11 cellular contexts compared by ENCODE assay signal in the genomic region with DNA sequence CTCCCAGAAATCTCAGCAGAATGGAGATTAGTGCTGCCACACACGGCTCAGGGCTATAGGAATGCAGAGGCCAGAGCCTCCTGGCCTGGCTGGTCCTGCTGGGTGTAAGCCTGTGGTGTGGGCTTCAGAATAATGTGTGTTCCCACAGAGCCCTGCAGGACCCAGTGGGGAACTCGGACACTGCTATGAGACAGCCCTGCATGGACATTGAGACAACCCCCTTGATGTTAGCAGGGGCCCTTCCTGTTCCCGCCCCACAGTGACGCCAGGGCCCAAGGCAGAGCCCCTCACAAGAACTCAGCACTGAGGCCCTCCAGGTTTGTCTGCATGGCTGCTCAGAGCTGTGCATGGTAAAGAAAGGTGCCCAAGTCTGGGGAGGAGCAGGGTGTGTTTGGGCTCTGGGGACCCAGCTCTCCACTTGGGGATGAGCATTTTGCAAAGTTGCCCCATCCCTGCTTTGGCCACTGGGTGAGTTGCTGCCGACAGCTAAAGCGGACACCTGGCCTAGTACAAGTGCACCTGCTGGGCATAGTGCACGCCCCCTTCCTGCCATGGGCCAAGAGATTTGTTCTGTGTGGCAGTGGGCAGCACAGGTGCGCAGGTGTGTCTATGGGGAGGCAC. TPM values are rescaled to one million over a fixed set of nuclear protein-coding genes. Genes with fewer than 3 reads are reported as not detected.
DNase-seq lines count a peak whose midpoint lies in the region; ATAC-seq, FAIRE-seq and TF ChIP-seq lines count a peak whose summit lies in the region.
"Had no signal": no experiment of that assay in that cellular context is flagged by ENCODE, and none has a peak within 500 bp of the region (broad histone marks: within the 10 kb centered on the region; RNA-seq: fewer than 3 reads in every experiment).

No MANE protein-coding gene starts in this region.

- no peak overlapping the region for H2BK12ac ChIP-seq in H1 (ENCODE audit: low read depth, low read length)

- H3K27me3 ChIP-seq in H1 (replicated peaks in 1 of 4; ENCODE audit: control insufficient read depth in 3 of 4, extremely low read depth in 1 of 4, insufficient read depth in 3 of 4, low read length in 3 of 4) (no peaks in the 10 kb centered on the region), rectal smooth muscle tissue (ENCODE audit: control insufficient read depth, insufficient read depth, low read length) (no peaks in the 10 kb centered on the region), thyroid gland (no peaks in the 10 kb centered on the region)

- no peak for TF ChIP-seq RAD21 in H1 (IDR thresholded peaks at IDR 0.05 in 1 of 2, conservative IDR thresholded peaks at IDR 0.05 in 1 of 2; ENCODE audit: low read depth in 2 of 2, low read length in 2 of 2)

- H2BK15ac ChIP-seq in H1 (ENCODE audit: low read length): 0 out of 2 replicates have a peak overlapping the region, but pooled peaks have one; percentile 29

- H4K8ac ChIP-seq in H1 (ENCODE audit: extremely low read depth, insufficient read depth, low read length): no peak overlapping the region

- H4K20me1 ChIP-seq in H1 (replicated peaks in 1 of 2; ENCODE audit: control insufficient read depth in 1 of 2, insufficient read depth in 2 of 2, low read length in 2 of 2): peaks cover 0 to 6% of the 10 kb centered on the region in 2 experiments

- 0 out of 2 replicates have a peak overlapping the region, but pooled peaks have one; percentile 39 for H2AK5ac ChIP-seq in H1 (ENCODE audit: low read depth, low read length)

- H3K9ac ChIP-seq in H1 (replicated peaks in 1 of 4; ENCODE audit: extremely low read depth in 1 of 4, low read depth in 3 of 4, low read length in 3 of 4) (no peak overlapping the region), rectal smooth muscle tissue (ENCODE audit: low read length) (no peak overlapping the region)

- intact Hi-C loops in thyroid gland (cut with DNase I): loop anchor here (5.0 kb wide), 1 partner anchor 153 kb away; a partner anchor contains a TSS

- H3K56ac ChIP-seq in H1 (replicated peaks; ENCODE audit: insufficient read length, low read depth, low read length): no peak overlapping the region

- no peaks in the 10 kb centered on the region for H3K9me3 ChIP-seq in H1 (ENCODE audit: insufficient read depth in 2 of 2, low read depth in 1 of 2, low read length in 1 of 2)
- no peaks in the 10 kb centered on the region for H3K9me3 ChIP-seq in thyroid gland

- CTCF ChIA-PET in H1 (lab: Charles Lee; ENCODE audit: partially characterized antibody): interaction anchor here (2.2 kb wide), 1 partner anchor 43 kb away, joined by 6 read pairs; no protein-coding TSS in a partner anchor

- POLR2A ChIA-PET in H1 (lab: Charles Lee; ENCODE audit: partially characterized antibody): no interaction called here

- no peak for ATAC-seq in GM19463 (IDR thresholded peaks at IDR 0.05; ENCODE audit: unreplicated experiment)
- ATAC-seq: left colon, PC-3 had no signal

- 84% methylated on average over 6 of the region's 8 CpGs; no CpG with 5 or more reads in 1 of the 2 experiments for WGBS in H1 (ENCODE audit: extremely low coverage in 1 of 2, insufficient coverage in 1 of 2, insufficient read length in 1 of 2, insufficient replicate concordance in 2 of 2, low coverage in 1 of 2, low lambda C conversion rate in 2 of 2, missing lambda C conversion rate in 1 of 2), 2 experiments
- WGBS in thyroid gland, 2 donors: 85% methylated on average over 4 to 5 of the region's 8 CpGs

- no peak overlapping the region for H3K18ac ChIP-seq in H1 (ENCODE audit: extremely low read depth, low read length)

- TF ChIP-seq CTCF in H1 (IDR thresholded peaks at IDR 0.05; ENCODE audit: control extremely low read depth in 1 of 3, insufficient read depth in 1 of 3, low read depth in 1 of 3, low read length in 3 of 3): no peak
- no peak for TF ChIP-seq CTCF in thyroid gland (IDR thresholded peaks at IDR 0.05)

- no peak for FAIRE-seq in H1 (lab: Jason Lieb, UNC)

- H2BK20ac ChIP-seq in H1 (ENCODE audit: low read length): 0 out of 2 replicates have a peak overlapping the region, but pooled peaks have one; percentile 32

- H3K23me2 ChIP-seq in H1 (ENCODE audit: low read depth, low read length): peaks cover 10% of the 10 kb centered on the region; the same call in 1 of the 2 replicates

- H3K4me1 ChIP-seq in H1 (replicated peaks in 1 of 4; ENCODE audit: control insufficient read depth in 3 of 4, insufficient read depth in 4 of 4, low read length in 3 of 4) (peaks cover 0 to 12% (median 7%) of the 10 kb centered on the region in 4 experiments; a peak in 5 of 7 replicates), rectal smooth muscle tissue (ENCODE audit: control insufficient read depth, insufficient read depth, low read length) (peaks cover 24% of the 10 kb centered on the region), thyroid gland (peaks cover 46 to 50% of the 10 kb centered on the region in 2 donors)

- DNase-seq in NCI-H82 (lab: John Stamatoyannopoulos, UW) (peak; percentile 36), NCI-H82 treated with DMSO at 0.1 percent for 48 hours (lab: John Stamatoyannopoulos, UW; ENCODE audit: unreplicated experiment) (no peak), NCI-H2196 treated with DMSO at 0.1 percent for 48 hours (lab: John Stamatoyannopoulos, UW; ENCODE audit: unreplicated experiment) (peak; percentile 55), H1 (ENCODE audit: low read depth in 1 of 2, low spot score in 2 of 2) (no peak), Ammon's horn (ENCODE audit: low spot score) (no peak), thyroid gland (no peak)
- DNase-seq: KBM-7, PC-3 had no signal

- H3K79me2 ChIP-seq in H1 (ENCODE audit: control insufficient read depth in 1 of 2, insufficient read depth in 2 of 2, low read length in 2 of 2): no peaks in the 10 kb centered on the region

- no peaks in the 10 kb centered on the region for H3K36me3 ChIP-seq in H1 (ENCODE audit: control insufficient read depth in 2 of 4, insufficient read depth in 4 of 4, low read length in 3 of 4)
- H3K36me3 ChIP-seq in rectal smooth muscle tissue (ENCODE audit: control insufficient read depth, insufficient read depth, low read length): no peaks in the 10 kb centered on the region
- H3K36me3 ChIP-seq in thyroid gland: no peaks in the 10 kb centered on the region

- H2BK120ac ChIP-seq in H1 (replicated peaks; ENCODE audit: low read depth, low read length): no peak overlapping the region

- H2AFZ ChIP-seq in H1 (ENCODE audit: low read length): no peak overlapping the region

- TF ChIP-seq EP300 in H1 (IDR thresholded peaks at IDR 0.05; ENCODE audit: borderline replicate concordance in 1 of 2, low read depth in 2 of 2, low read length in 2 of 2): no peak

- H3K4me2 ChIP-seq in H1 (ENCODE audit: insufficient read depth in 1 of 2, low read depth in 2 of 2, low read length in 2 of 2): no peak overlapping the region

- no peak overlapping the region for H4K91ac ChIP-seq in H1 (replicated peaks; ENCODE audit: insufficient read length, low read length)

- H3K14ac ChIP-seq in H1 (ENCODE audit: insufficient read length): no peak overlapping the region

- no peak overlapping the region for H3K23ac ChIP-seq in H1 (ENCODE audit: insufficient read length)

- no peak overlapping the region for H2BK5ac ChIP-seq in H1 (ENCODE audit: low read depth, low read length)

- H3K79me1 ChIP-seq in H1 (ENCODE audit: low read depth, low read length): no peaks in the 10 kb centered on the region

- TF ChIP-seq POLR2A in H1 (IDR thresholded peaks at IDR 0.05; ENCODE audit: control extremely low read depth in 1 of 2, low read depth in 2 of 2, low read length in 2 of 2) (no peak), thyroid gland (IDR thresholded peaks at IDR 0.05) (no peak)

- no peak overlapping the region for H3K27ac ChIP-seq in H1 (ENCODE audit: low read depth, low read length)
- H3K27ac ChIP-seq in rectal smooth muscle tissue (ENCODE audit: low read depth, low read length): peak overlapping the region; percentile 96
- H3K27ac ChIP-seq in thyroid gland: no peak overlapping the region

- no peak overlapping the region for H3K4me3 ChIP-seq in H1 (ENCODE audit: extremely low read depth in 1 of 4, insufficient read depth in 2 of 4, low read depth in 3 of 4, low read length in 4 of 4)
- no peak overlapping the region for H3K4me3 ChIP-seq in rectal smooth muscle tissue (ENCODE audit: low read length)
- no peak overlapping the region for H3K4me3 ChIP-seq in thyroid gland (replicated peaks in 1 of 3)

- no peak overlapping the region for H3K4ac ChIP-seq in H1 (replicated peaks; ENCODE audit: insufficient read length, low read depth, low read length)

- no peak overlapping the region for H4K5ac ChIP-seq in H1 (ENCODE audit: insufficient read length, low read depth, low read length)

RNA-seq across cellular contexts. Expression of a gene that starts 1.9 kb away (rescaled TPM):
- total RNA-seq in H1 (2021; fragmentation: NEBNext Ultra II Directional; extraction: Animal tissue kit (Norgen Biotek cat#: 25700)): 20.8 and 24.6 TPM in 2 replicates
- 18.0 and 24.1 TPM in 2 replicates for polyA plus RNA-seq in H1 (2011; rRNA removed)
- 17.9 TPM for polyA plus RNA-seq in H1 (2011; cell fraction: cytosol; rRNA removed)
- polyA plus RNA-seq in H1 (2011; cell fraction: nucleus; rRNA removed): 40.1 TPM
- polyA plus RNA-seq in H1 (2012, experiment 1 of 2): 14.9 to 16.5 TPM (median 15.7 TPM) in 4 replicates
- polyA plus RNA-seq in H1 (2012, experiment 2 of 2): 16.5 TPM
- 13.4 TPM for polyA plus RNA-seq in H1 (2013, experiment 1 of 2)
- 14.2 TPM for polyA plus RNA-seq in H1 (2013, experiment 2 of 2)
- polyA minus RNA-seq in H1 (2011; rRNA and poly(A)+ RNA removed): 12.7 and 13.1 TPM in 2 replicates
- polyA minus RNA-seq in H1 (2011; cell fraction: cytosol; rRNA and poly(A)+ RNA removed): 13.5 TPM
- polyA minus RNA-seq in H1 (2011; cell fraction: nucleus; rRNA and poly(A)+ RNA removed): 15.7 TPM
- 100 to 1,000 TPM in 1 of 4 donors, 10 to 100 TPM in 3; 48.1 to 102 (median 61.9) TPM for total RNA-seq in thyroid gland

RNA-seq across cellular contexts. Expression of a gene that starts 21.9 kb away (rescaled TPM):
- 14.6 and 14.8 TPM in 2 replicates for total RNA-seq in H1 (2021; fragmentation: NEBNext Ultra II Directional; extraction: Animal tissue kit (Norgen Biotek cat#: 25700))
- 3.2 and 5.1 TPM in 2 replicates for polyA plus RNA-seq in H1 (2011; rRNA removed)
- polyA plus RNA-seq in H1 (2011; cell fraction: cytosol; rRNA removed): 6.5 TPM
- polyA plus RNA-seq in H1 (2011; cell fraction: nucleus; rRNA removed): 3.7 TPM
- 4.4 to 10.4 TPM (median 5.5 TPM) in 4 replicates for polyA plus RNA-seq in H1 (2012, experiment 1 of 2)
- polyA plus RNA-seq in H1 (2012, experiment 2 of 2): 1.2 TPM
- 10.3 TPM for polyA plus RNA-seq in H1 (2013, experiment 1 of 2)
- 10.4 TPM for polyA plus RNA-seq in H1 (2013, experiment 2 of 2)
- polyA minus RNA-seq in H1 (2011; rRNA and poly(A)+ RNA removed): 1.6 and 2.3 TPM in 2 replicates
- polyA minus RNA-seq in H1 (2011; cell fraction: cytosol; rRNA and poly(A)+ RNA removed): 4.0 TPM
- 5.1 TPM for polyA minus RNA-seq in H1 (2011; cell fraction: nucleus; rRNA and poly(A)+ RNA removed)
- 10 to 100 TPM; 13.0 to 30.0 (median 17.0) TPM for total RNA-seq in thyroid gland

RNA-seq across cellular contexts. Expression of a gene that starts 21.9 kb away (rescaled TPM):
- 1.5 and 4.2 TPM in 2 replicates for total RNA-seq in H1 (2021; fragmentation: NEBNext Ultra II Directional; extraction: Animal tissue kit (Norgen Biotek cat#: 25700))
- polyA plus RNA-seq in H1 (2011; rRNA removed): 0.82 and 0.98 TPM in 2 replicates
- 1.3 TPM for polyA plus RNA-seq in H1 (2011; cell fraction: cytosol; rRNA removed)
- polyA plus RNA-seq in H1 (2011; cell fraction: nucleus; rRNA removed): 1.5 TPM
- polyA plus RNA-seq in H1 (2012, experiment 1 of 2): 0.94 to 1.2 TPM (median 1.1 TPM) in 4 replicates
- 0.05 TPM for polyA plus RNA-seq in H1 (2012, experiment 2 of 2)
- 1.8 TPM for polyA plus RNA-seq in H1 (2013, experiment 1 of 2)
- polyA plus RNA-seq in H1 (2013, experiment 2 of 2): 2.3 TPM
- polyA minus RNA-seq in H1 (2011; rRNA and poly(A)+ RNA removed): 1.3 and 2.1 TPM in 2 replicates
- not detected for polyA minus RNA-seq in H1 (2011; cell fraction: cytosol; rRNA and poly(A)+ RNA removed)
- 4.2 TPM for polyA minus RNA-seq in H1 (2011; cell fraction: nucleus; rRNA and poly(A)+ RNA removed)
- total RNA-seq in thyroid gland: 1 to 10 TPM; 1.5 to 5.4 (median 3.0) TPM

Comparison
In these comparisons a context has a peak if more than half of its experiments do, and no peak if none do; other contexts are left out.
1. DNase-seq: peak in NCI-H82 (single experiment) and NCI-H2196 treated with DMSO at 0.1 percent for 48 hours (single experiment); none in NCI-H82 treated with DMSO at 0.1 percent for 48 hours (single experiment), H1 (0 of 2), Ammon's horn (single experiment) and thyroid gland (0 of 2).